ENCODE assay signal across 1 cellular context in the genomic region with DNA sequence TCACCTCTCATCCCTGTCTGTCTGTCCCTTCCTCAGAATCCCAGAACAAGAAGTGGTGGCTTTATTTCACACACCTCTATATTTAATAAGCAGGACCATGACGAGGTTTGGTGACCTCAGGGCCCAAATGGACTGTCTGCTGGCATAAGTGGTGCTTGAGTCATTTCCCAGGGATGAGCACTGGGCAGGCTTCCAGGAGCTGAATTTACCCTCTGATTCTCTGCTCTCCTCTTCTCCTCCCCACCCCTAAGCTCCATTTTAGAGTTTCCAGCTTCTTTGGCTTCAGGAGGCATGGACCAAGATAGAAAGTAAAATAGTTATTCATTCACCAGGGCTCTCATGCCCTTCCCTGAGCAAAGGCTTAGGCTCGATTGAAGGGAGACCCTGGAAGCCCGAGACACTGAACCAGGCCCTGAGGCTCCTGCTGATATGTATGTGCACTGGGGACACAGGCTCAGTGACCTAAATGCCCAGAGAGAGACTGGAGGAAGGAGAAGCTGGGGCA.
TF ChIP-seq lines count a peak whose summit lies in the region.

No MANE protein-coding gene starts in this region.

TF ChIP-seq in SK-N-SH, 30 proteins besides CTCF, POLR2A, EP300 and RAD21 (continued from another document):
- TF ChIP-seq, protein P1, sequence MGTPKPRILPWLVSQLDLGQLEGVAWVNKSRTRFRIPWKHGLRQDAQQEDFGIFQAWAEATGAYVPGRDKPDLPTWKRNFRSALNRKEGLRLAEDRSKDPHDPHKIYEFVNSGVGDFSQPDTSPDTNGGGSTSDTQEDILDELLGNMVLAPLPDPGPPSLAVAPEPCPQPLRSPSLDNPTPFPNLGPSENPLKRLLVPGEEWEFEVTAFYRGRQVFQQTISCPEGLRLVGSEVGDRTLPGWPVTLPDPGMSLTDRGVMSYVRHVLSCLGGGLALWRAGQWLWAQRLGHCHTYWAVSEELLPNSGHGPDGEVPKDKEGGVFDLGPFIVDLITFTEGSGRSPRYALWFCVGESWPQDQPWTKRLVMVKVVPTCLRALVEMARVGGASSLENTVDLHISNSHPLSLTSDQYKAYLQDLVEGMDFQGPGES (IDR thresholded peaks at IDR 0.05; ENCODE audit: low read depth, low read length) = no peak
- TF ChIP-seq NRF1 (IDR thresholded peaks at IDR 0.05; ENCODE audit: low read depth, low read length) = no peak
- 0 out of 2 replicates have a peak, but pooled peaks have one; percentile 49 for TF ChIP-seq YY1 (IDR thresholded peaks at IDR 0.05; ENCODE audit: low read depth)
- peak; percentile 74 for TF ChIP-seq JUND (IDR thresholded peaks at IDR 0.05)
- no peak for TF ChIP-seq RFX5 (IDR thresholded peaks at IDR 0.05; ENCODE audit: low read length)
- TF ChIP-seq GABPA (IDR thresholded peaks at IDR 0.05; ENCODE audit: low read depth) = no peak
- no peak for TF ChIP-seq POLR2AphosphoS5 (IDR thresholded peaks at IDR 0.05; ENCODE audit: low read depth, low read length)
- no peak for TF ChIP-seq MXI1 (IDR thresholded peaks at IDR 0.05; ENCODE audit: low read depth, low read length)
- no peak for TF ChIP-seq FOXJ3 (CRISPR knock-in tag; IDR thresholded peaks at IDR 0.05)
- TF ChIP-seq EZH2phosphoT487 (IDR thresholded peaks at IDR 0.05; ENCODE audit: borderline replicate concordance, low read depth) = no peak
- TF ChIP-seq SMC3 (IDR thresholded peaks at IDR 0.05; ENCODE audit: low read depth, low read length) = no peak
- no peak for TF ChIP-seq TAF1 (IDR thresholded peaks at IDR 0.05; ENCODE audit: borderline replicate concordance, low read depth, low read length)
- TF ChIP-seq FOXM1 (IDR thresholded peaks at IDR 0.05; ENCODE audit: low read depth) = no peak
